ENCODE assay signal across 1 cellular context in the genomic region with DNA sequence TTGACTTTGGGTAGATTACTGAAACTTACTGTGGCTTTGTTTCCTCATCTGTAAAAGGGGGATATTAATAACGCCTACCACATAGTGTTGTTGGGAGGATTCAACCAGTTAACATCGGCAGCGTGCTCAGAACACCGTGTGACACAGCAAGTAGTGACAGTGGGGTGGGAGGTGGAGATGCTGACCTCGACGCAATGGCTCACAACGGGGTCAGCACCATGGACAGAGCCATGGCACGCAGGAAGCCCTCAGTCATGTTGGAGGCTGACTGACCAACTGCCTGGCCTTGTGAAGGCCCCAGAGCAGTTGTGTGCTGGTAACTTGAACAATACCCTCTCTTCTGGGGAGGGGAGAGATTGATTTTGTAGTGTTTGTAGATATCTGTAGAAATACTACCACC.
TF ChIP-seq lines count a peak whose summit lies in the region.

No MANE protein-coding gene starts in this region.

TF ChIP-seq in HepG2, 621 proteins besides CTCF, POLR2A, EP300 and RAD21 (continued from another document and continues in another):
- TF ChIP-seq TEAD2 (CRISPR knock-in tag; IDR thresholded peaks at IDR 0.05) (0 out of 2 replicates have a peak, but pooled peaks have one; percentile 76), NR3C1 (CRISPR knock-in tag; IDR thresholded peaks at IDR 0.05) (no peak), PHF8 (CRISPR knock-in tag; IDR thresholded peaks at IDR 0.05) (no peak), SOX6 (IDR thresholded peaks at IDR 0.05) (no peak), SOX6 (CRISPR knock-in tag; IDR thresholded peaks at IDR 0.05) (no peak), GPN1 (CRISPR knock-in tag; IDR thresholded peaks at IDR 0.05; ENCODE audit: borderline replicate concordance) (peak; percentile 83; the same call in 1 of the 2 replicates), ZNF616 (CRISPR knock-in tag; IDR thresholded peaks at IDR 0.05; ENCODE audit: low read depth) (no peak), ZNF180 (CRISPR knock-in tag; IDR thresholded peaks at IDR 0.05; ENCODE audit: borderline replicate concordance, low read depth) (no peak), ZNF431 (CRISPR knock-in tag; IDR thresholded peaks at IDR 0.05; ENCODE audit: borderline replicate concordance, low read depth) (no peak), HHEX (CRISPR knock-in tag; IDR thresholded peaks at IDR 0.05) (no peak), MAFG (CRISPR knock-in tag; IDR thresholded peaks at IDR 0.05) (no peak), ZNF451 (CRISPR knock-in tag; IDR thresholded peaks at IDR 0.05) (no peak), ZNF841 (CRISPR knock-in tag; IDR thresholded peaks at IDR 0.05; ENCODE audit: borderline replicate concordance) (no peak), TBL1XR1 (IDR thresholded peaks at IDR 0.05; ENCODE audit: borderline replicate concordance, low read length, partially characterized antibody) (no peak), MXI1 (IDR thresholded peaks at IDR 0.05; ENCODE audit: borderline replicate concordance, low read depth, low read length) (no peak), PAWR (CRISPR knock-in tag; IDR thresholded peaks at IDR 0.05; ENCODE audit: borderline replicate concordance) (no peak), ZNF274 (CRISPR knock-in tag; IDR thresholded peaks at IDR 0.05) (no peak), HMG20B (CRISPR knock-in tag; conservative IDR thresholded peaks at IDR 0.05) (no peak), EHMT2 (IDR thresholded peaks at IDR 0.05; ENCODE audit: borderline replicate concordance, low read depth, low read length) (peak; percentile 64; the same call in 1 of the 2 replicates), ZNF331 (CRISPR knock-in tag; IDR thresholded peaks at IDR 0.05) (peak; percentile 82), ZNF282 (IDR thresholded peaks at IDR 0.05; ENCODE audit: partially characterized antibody) (no peak), MIXL1 (CRISPR knock-in tag; IDR thresholded peaks at IDR 0.05) (peak; percentile 32; the same call in 1 of the 2 replicates), EEA1 (CRISPR knock-in tag; IDR thresholded peaks at IDR 0.05; ENCODE audit: borderline replicate concordance) (no peak), RARG (CRISPR knock-in tag; IDR thresholded peaks at IDR 0.05; ENCODE audit: low read depth) (no peak), ZNF484 (CRISPR knock-in tag; IDR thresholded peaks at IDR 0.05; ENCODE audit: borderline replicate concordance, low read depth) (no peak), KDM5A (IDR thresholded peaks at IDR 0.05; ENCODE audit: borderline replicate concordance, low read length) (no peak), SMARCC2 (IDR thresholded peaks at IDR 0.05) (no peak), ZNF615 (CRISPR knock-in tag; IDR thresholded peaks at IDR 0.05; ENCODE audit: borderline replicate concordance) (no peak), RBM22 (optimal IDR thresholded peaks at IDR 0.05; ENCODE audit: low read length) (no peak), PAX8 (CRISPR knock-in tag; IDR thresholded peaks at IDR 0.05; ENCODE audit: borderline replicate concordance) (no peak), ZNF674 (CRISPR knock-in tag; IDR thresholded peaks at IDR 0.05; ENCODE audit: low read depth) (no peak), FOSL2 (CRISPR knock-in tag; IDR thresholded peaks at IDR 0.05) (peak; percentile 30; the same call in 1 of the 2 replicates), FOXC1 (CRISPR knock-in tag; IDR thresholded peaks at IDR 0.05; ENCODE audit: borderline replicate concordance) (no peak), SIX1 (CRISPR knock-in tag; IDR thresholded peaks at IDR 0.05; ENCODE audit: borderline replicate concordance) (no peak), ARNT2 (CRISPR knock-in tag; IDR thresholded peaks at IDR 0.05; ENCODE audit: low read depth) (no peak), MTF2 (CRISPR knock-in tag; IDR thresholded peaks at IDR 0.05; ENCODE audit: borderline replicate concordance) (no peak), ZNF138 (CRISPR knock-in tag; IDR thresholded peaks at IDR 0.05; ENCODE audit: low read depth) (0 out of 2 replicates have a peak, but pooled peaks have one; percentile 23), RELA (CRISPR knock-in tag; IDR thresholded peaks at IDR 0.05) (no peak), HOXA3 (CRISPR knock-in tag; IDR thresholded peaks at IDR 0.05) (0 out of 2 replicates have a peak, but pooled peaks have one; percentile 46), ZNF749 (CRISPR knock-in tag; IDR thresholded peaks at IDR 0.05; ENCODE audit: borderline replicate concordance) (no peak), NFYB (CRISPR knock-in tag; IDR thresholded peaks at IDR 0.05) (no peak), ZNF737 (CRISPR knock-in tag; IDR thresholded peaks at IDR 0.05; ENCODE audit: borderline replicate concordance) (no peak), ZNF543 (CRISPR knock-in tag; IDR thresholded peaks at IDR 0.05) (no peak), GFI1 (CRISPR knock-in tag; IDR thresholded peaks at IDR 0.05; ENCODE audit: borderline replicate concordance) (no peak), SOX5 (CRISPR knock-in tag; IDR thresholded peaks at IDR 0.05; ENCODE audit: borderline replicate concordance) (no peak; the same call in 1 of the 2 replicates), THYN1 (CRISPR knock-in tag; IDR thresholded peaks at IDR 0.05; ENCODE audit: borderline replicate concordance, low read depth) (no peak)
- TF ChIP-seq, protein P1, sequence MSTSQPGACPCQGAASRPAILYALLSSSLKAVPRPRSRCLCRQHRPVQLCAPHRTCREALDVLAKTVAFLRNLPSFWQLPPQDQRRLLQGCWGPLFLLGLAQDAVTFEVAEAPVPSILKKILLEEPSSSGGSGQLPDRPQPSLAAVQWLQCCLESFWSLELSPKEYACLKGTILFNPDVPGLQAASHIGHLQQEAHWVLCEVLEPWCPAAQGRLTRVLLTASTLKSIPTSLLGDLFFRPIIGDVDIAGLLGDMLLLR (CRISPR knock-in tag; IDR thresholded peaks at IDR 0.05): no peak
- TF ChIP-seq, protein P2, sequence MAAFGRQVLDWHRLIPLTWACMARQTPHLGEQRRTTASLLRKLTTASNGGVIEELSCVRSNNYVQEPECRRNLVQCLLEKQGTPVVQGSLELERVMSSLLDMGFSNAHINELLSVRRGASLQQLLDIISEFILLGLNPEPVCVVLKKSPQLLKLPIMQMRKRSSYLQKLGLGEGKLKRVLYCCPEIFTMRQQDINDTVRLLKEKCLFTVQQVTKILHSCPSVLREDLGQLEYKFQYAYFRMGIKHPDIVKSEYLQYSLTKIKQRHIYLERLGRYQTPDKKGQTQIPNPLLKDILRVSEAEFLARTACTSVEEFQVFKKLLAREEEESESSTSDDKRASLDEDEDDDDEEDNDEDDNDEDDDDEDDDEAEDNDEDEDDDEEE (CRISPR knock-in tag; IDR thresholded peaks at IDR 0.05): no peak
- TF ChIP-seq, protein P3, sequence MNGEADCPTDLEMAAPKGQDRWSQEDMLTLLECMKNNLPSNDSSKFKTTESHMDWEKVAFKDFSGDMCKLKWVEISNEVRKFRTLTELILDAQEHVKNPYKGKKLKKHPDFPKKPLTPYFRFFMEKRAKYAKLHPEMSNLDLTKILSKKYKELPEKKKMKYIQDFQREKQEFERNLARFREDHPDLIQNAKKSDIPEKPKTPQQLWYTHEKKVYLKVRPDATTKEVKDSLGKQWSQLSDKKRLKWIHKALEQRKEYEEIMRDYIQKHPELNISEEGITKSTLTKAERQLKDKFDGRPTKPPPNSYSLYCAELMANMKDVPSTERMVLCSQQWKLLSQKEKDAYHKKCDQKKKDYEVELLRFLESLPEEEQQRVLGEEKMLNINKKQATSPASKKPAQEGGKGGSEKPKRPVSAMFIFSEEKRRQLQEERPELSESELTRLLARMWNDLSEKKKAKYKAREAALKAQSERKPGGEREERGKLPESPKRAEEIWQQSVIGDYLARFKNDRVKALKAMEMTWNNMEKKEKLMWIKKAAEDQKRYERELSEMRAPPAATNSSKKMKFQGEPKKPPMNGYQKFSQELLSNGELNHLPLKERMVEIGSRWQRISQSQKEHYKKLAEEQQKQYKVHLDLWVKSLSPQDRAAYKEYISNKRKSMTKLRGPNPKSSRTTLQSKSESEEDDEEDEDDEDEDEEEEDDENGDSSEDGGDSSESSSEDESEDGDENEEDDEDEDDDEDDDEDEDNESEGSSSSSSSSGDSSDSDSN (CRISPR knock-in tag; IDR thresholded peaks at IDR 0.05): no peak
- TF ChIP-seq, protein P4, sequence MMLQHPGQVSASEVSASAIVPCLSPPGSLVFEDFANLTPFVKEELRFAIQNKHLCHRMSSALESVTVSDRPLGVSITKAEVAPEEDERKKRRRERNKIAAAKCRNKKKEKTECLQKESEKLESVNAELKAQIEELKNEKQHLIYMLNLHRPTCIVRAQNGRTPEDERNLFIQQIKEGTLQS (CRISPR knock-in tag; IDR thresholded peaks at IDR 0.05): peak; percentile 39; the same call in 1 of the 2 replicates
- TF ChIP-seq, protein P5, sequence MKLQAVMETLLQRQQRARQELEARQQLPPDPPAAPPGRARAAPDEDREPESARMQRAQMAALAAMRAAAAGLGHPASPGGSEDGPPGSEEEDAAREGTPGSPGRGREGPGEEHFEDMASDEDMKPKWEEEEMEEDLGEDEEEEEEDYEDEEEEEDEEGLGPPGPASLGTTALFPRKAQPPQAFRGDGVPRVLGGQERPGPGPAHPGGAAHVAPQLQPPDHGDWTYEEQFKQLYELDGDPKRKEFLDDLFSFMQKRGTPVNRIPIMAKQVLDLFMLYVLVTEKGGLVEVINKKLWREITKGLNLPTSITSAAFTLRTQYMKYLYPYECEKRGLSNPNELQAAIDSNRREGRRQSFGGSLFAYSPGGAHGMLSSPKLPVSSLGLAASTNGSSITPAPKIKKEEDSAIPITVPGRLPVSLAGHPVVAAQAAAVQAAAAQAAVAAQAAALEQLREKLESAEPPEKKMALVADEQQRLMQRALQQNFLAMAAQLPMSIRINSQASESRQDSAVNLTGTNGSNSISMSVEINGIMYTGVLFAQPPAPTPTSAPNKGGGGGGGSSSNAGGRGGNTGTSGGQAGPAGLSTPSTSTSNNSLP (IDR thresholded peaks at IDR 0.05; ENCODE audit: low read depth, low read length): no peak
- TF ChIP-seq, protein P6, sequence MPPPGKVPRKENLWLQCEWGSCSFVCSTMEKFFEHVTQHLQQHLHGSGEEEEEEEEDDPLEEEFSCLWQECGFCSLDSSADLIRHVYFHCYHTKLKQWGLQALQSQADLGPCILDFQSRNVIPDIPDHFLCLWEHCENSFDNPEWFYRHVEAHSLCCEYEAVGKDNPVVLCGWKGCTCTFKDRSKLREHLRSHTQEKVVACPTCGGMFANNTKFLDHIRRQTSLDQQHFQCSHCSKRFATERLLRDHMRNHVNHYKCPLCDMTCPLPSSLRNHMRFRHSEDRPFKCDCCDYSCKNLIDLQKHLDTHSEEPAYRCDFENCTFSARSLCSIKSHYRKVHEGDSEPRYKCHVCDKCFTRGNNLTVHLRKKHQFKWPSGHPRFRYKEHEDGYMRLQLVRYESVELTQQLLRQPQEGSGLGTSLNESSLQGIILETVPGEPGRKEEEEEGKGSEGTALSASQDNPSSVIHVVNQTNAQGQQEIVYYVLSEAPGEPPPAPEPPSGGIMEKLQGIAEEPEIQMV (CRISPR knock-in tag; IDR thresholded peaks at IDR 0.05; ENCODE audit: low read depth): no peak
- TF ChIP-seq, protein P7, sequence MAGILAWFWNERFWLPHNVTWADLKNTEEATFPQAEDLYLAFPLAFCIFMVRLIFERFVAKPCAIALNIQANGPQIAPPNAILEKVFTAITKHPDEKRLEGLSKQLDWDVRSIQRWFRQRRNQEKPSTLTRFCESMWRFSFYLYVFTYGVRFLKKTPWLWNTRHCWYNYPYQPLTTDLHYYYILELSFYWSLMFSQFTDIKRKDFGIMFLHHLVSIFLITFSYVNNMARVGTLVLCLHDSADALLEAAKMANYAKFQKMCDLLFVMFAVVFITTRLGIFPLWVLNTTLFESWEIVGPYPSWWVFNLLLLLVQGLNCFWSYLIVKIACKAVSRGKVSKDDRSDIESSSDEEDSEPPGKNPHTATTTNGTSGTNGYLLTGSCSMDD (CRISPR knock-in tag; IDR thresholded peaks at IDR 0.05): no peak
- TF ChIP-seq, protein P8, sequence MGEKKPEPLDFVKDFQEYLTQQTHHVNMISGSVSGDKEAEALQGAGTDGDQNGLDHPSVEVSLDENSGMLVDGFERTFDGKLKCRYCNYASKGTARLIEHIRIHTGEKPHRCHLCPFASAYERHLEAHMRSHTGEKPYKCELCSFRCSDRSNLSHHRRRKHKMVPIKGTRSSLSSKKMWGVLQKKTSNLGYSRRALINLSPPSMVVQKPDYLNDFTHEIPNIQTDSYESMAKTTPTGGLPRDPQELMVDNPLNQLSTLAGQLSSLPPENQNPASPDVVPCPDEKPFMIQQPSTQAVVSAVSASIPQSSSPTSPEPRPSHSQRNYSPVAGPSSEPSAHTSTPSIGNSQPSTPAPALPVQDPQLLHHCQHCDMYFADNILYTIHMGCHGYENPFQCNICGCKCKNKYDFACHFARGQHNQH (CRISPR knock-in tag; IDR thresholded peaks at IDR 0.05): peak; percentile 52; the same call in 1 of the 2 replicates
- TF ChIP-seq, protein P9, sequence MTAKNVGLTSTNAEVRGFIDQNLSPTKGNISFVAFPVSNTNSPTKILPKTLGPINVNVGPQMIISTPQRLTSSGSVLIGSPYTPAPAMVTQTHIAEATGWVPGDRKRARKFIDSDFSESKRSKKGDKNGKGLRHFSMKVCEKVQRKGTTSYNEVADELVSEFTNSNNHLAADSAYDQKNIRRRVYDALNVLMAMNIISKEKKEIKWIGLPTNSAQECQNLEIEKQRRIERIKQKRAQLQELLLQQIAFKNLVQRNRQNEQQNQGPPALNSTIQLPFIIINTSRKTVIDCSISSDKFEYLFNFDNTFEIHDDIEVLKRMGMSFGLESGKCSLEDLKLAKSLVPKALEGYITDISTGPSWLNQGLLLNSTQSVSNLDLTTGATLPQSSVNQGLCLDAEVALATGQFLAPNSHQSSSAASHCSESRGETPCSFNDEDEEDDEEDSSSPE (CRISPR knock-in tag; IDR thresholded peaks at IDR 0.05): no peak
- TF ChIP-seq, protein P10, sequence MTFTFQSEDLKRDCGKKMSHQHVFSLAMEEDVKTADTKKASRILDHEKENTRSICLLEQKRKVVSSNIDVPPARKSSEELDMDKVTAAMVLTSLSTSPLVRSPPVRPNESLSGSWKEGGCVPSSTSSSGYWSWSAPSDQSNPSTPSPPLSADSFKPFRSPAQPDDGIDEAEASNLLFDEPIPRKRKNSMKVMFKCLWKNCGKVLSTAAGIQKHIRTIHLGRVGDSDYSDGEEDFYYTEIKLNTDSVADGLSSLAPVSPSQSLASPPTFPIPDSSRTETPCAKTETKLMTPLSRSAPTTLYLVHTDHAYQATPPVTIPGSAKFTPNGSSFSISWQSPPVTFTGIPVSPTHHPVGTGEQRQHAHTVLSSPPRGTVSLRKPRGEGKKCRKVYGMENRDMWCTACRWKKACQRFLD (CRISPR knock-in tag; IDR thresholded peaks at IDR 0.05; ENCODE audit: borderline replicate concordance): no peak
- TF ChIP-seq, protein P11, sequence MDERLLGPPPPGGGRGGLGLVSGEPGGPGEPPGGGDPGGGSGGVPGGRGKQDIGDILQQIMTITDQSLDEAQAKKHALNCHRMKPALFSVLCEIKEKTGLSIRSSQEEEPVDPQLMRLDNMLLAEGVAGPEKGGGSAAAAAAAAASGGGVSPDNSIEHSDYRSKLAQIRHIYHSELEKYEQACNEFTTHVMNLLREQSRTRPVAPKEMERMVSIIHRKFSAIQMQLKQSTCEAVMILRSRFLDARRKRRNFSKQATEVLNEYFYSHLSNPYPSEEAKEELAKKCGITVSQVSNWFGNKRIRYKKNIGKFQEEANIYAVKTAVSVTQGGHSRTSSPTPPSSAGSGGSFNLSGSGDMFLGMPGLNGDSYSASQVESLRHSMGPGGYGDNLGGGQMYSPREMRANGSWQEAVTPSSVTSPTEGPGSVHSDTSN (CRISPR knock-in tag; IDR thresholded peaks at IDR 0.05): no peak
- TF ChIP-seq, protein P12, sequence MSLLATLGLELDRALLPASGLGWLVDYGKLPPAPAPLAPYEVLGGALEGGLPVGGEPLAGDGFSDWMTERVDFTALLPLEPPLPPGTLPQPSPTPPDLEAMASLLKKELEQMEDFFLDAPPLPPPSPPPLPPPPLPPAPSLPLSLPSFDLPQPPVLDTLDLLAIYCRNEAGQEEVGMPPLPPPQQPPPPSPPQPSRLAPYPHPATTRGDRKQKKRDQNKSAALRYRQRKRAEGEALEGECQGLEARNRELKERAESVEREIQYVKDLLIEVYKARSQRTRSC (CRISPR knock-in tag; IDR thresholded peaks at IDR 0.05; ENCODE audit: low read depth): no peak
